ENCODE assay signal across 10 cellular contexts in genomic region chr4:186840222-186840701, GRCh38.
DNase-seq lines count a peak whose midpoint lies in the region; ATAC-seq and TF ChIP-seq lines count a peak whose summit lies in the region.
"Had no signal": no experiment of that assay in that cellular context is flagged by ENCODE, and none has a peak within 500 bp of the region (broad histone marks: within the 10 kb centered on the region; RNA-seq: fewer than 3 reads in every experiment).

No MANE protein-coding gene starts in this region.

- peaks cover 1% of the 10 kb centered on the region for H3K4me1 ChIP-seq in right cardiac atrium (ENCODE audit: control insufficient read depth, insufficient read depth, low read length)

- no peaks in the 10 kb centered on the region for H3K27me3 ChIP-seq in right cardiac atrium (ENCODE audit: control insufficient read depth, insufficient read depth)

- TF ChIP-seq CTCF in WI38 (IDR thresholded peaks at IDR 0.05; ENCODE audit: low read depth, low read length) (no peak), GM13977 (IDR thresholded peaks at IDR 0.05; ENCODE audit: extremely low read depth, insufficient read depth, missing control alignments) (no peak)

- WGBS in right cardiac atrium: 71% methylated on average over 7 of the region's 7 CpGs

- ATAC-seq in right cardiac atrium: peak; percentile 86 to 93

- H3K4me3 ChIP-seq in WI38 (ENCODE audit: low read depth, low read length) (peak overlapping the region; percentile 44), right cardiac atrium (ENCODE audit: low read length) (peak overlapping the region; percentile 0)

- H3K27ac ChIP-seq in right cardiac atrium (ENCODE audit: low read length): no peak overlapping the region

- intact Hi-C loops in right cardiac atrium (cut with DNase I): no loop called here

- in situ Hi-C loops in GM13977 (cut with MboI; ENCODE audit: low pct_unique_long_range_greater_than_20kb, low sequenced_read_pairs, unreplicated experiment): no loop called here

- H3K9me3 ChIP-seq in right cardiac atrium (ENCODE audit: control insufficient read depth, low read length): no peaks in the 10 kb centered on the region

- DNase-seq in HCEC 1CT (peak; percentile 76), right cardiac atrium (peak; percentile 54 to 82 (median 75)), stromal cell of bone marrow (ENCODE audit: low read depth) (peak; percentile 70), SIG-M5 (lab: John Stamatoyannopoulos, UW) (no peak), NCI-H345 treated with DMSO at 0.1 percent for 48 hours (lab: John Stamatoyannopoulos, UW; ENCODE audit: unreplicated experiment) (no peak), GM13977 (ENCODE audit: low spot score) (no peak), NCI-H446 treated with DMSO at 0.1 percent for 48 hours (lab: John Stamatoyannopoulos, UW) (no peak)
- DNase-seq: activated CD4-positive, CD25-positive, alpha-beta regulatory T cell; cortex of kidney had no signal

Comparison
In these comparisons a context has a peak if more than half of its experiments do, and no peak if none do; other contexts are left out.
1. DNase-seq: peak in HCEC 1CT (single experiment), right cardiac atrium (3 of 3) and stromal cell of bone marrow (single experiment); none in SIG-M5 (single experiment), NCI-H345 treated with DMSO at 0.1 percent for 48 hours (single experiment), GM13977 (single experiment) and NCI-H446 treated with DMSO at 0.1 percent for 48 hours (single experiment).